In the genomic region with DNA sequence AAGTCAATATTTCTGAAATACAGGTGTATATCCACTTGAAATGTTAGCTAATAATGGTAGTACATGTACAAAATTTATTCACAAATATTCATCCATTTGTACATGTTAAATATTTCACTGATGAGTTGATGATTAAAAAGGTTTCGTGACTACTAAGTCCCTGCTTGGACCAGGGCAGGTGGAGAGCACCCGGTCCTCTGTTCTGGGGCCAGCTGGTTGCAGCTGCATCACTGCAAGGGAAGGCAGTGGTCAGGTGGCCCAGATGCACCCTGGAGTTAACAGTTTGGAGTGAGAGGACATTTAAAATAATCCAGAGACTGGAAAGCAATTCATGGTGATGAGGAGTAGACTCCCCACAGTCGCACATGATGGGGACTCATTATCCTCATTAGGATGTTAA, we compare ENCODE assay signal across 17 cellular contexts.
"Had no signal": no experiment of that assay in that cellular context is flagged by ENCODE, and none has a peak within 500 bp of the region (broad histone marks: within the 10 kb centered on the region; RNA-seq: fewer than 3 reads in every experiment).

No MANE protein-coding gene starts in this region.

- H3K4me3 Mint-ChIP-seq: effector memory CD8-positive, alpha-beta T cell; natural killer cell treated with Interleukin-12 subunit alpha and Interleukin-12 subunit beta and Interleukin-15 and Interleukin-18, amount 100 ng/mL, for 72 hours; neural progenitor cell; stimulated activated effector memory CD8-positive, alpha-beta T cell treated with anti-CD3 and anti-CD28 coated beads, Interleukin-12 subunit alpha, Interleukin-12 subunit beta, amount 100 ng/mL, for 72 hours had no signal

- ATAC-seq: effector memory CD8-positive, alpha-beta T cell; gastrocnemius medialis; left lobe of liver; natural killer cell treated with Interleukin-12 subunit alpha and Interleukin-12 subunit beta and Interleukin-15 and Interleukin-18, amount 100 ng/mL, for 72 hours; right lobe of liver; stimulated activated effector memory CD8-positive, alpha-beta T cell treated with anti-CD3 and anti-CD28 coated beads, Interleukin-12 subunit alpha, Interleukin-12 subunit beta, amount 100 ng/mL, for 72 hours; stimulated activated naive CD8-positive, alpha-beta T cell treated with anti-CD3 and anti-CD28 coated beads, Interleukin-15, Interleukin-2, amounts not matched to agents 100 U/mL and 50 U/mL, for 24 hours had no signal

- H3K27ac Mint-ChIP-seq: effector memory CD8-positive, alpha-beta T cell; natural killer cell treated with Interleukin-12 subunit alpha and Interleukin-12 subunit beta and Interleukin-15 and Interleukin-18, amount 100 ng/mL, for 72 hours; neural progenitor cell; stimulated activated effector memory CD8-positive, alpha-beta T cell treated with anti-CD3 and anti-CD28 coated beads, Interleukin-12 subunit alpha, Interleukin-12 subunit beta, amount 100 ng/mL, for 72 hours had no signal

- DNase-seq: effector memory CD8-positive, alpha-beta T cell; gastrocnemius medialis; islet precursor cell; mammary epithelial cell; occipital lobe; retina; right lobe of liver; stimulated activated CD4-positive, alpha-beta T cell treated with anti-CD3 and anti-CD28 coated beads, Interleukin-4, amount 100 ng/mL, for 1 hour; stimulated activated CD8-positive, alpha-beta memory T cell treated with anti-CD3 and anti-CD28 coated beads, Interleukin-4, amount 100 ng/mL, for 48 hours; stimulated activated naive CD8-positive, alpha-beta T cell treated with anti-CD3 and anti-CD28 coated beads, Interleukin-15, Interleukin-2, amounts not matched to agents 100 U/mL and 50 U/mL, for 24 hours; thyroid gland; upper lobe of left lung; uterus had no signal

- H3K4me1 Mint-ChIP-seq: neural progenitor cell; stimulated activated effector memory CD8-positive, alpha-beta T cell treated with anti-CD3 and anti-CD28 coated beads, Interleukin-12 subunit alpha, Interleukin-12 subunit beta, amount 100 ng/mL, for 72 hours had no signal

- H3K9me3 Mint-ChIP-seq: natural killer cell treated with Interleukin-12 subunit alpha and Interleukin-12 subunit beta and Interleukin-15 and Interleukin-18, amount 100 ng/mL, for 72 hours; stimulated activated effector memory CD8-positive, alpha-beta T cell treated with anti-CD3 and anti-CD28 coated beads, Interleukin-12 subunit alpha, Interleukin-12 subunit beta, amount 100 ng/mL, for 72 hours had no signal

- H3K36me3 Mint-ChIP-seq: natural killer cell treated with Interleukin-12 subunit alpha and Interleukin-12 subunit beta and Interleukin-15 and Interleukin-18, amount 100 ng/mL, for 72 hours; neural progenitor cell; stimulated activated effector memory CD8-positive, alpha-beta T cell treated with anti-CD3 and anti-CD28 coated beads, Interleukin-12 subunit alpha, Interleukin-12 subunit beta, amount 100 ng/mL, for 72 hours had no signal
